Comparison of ENCODE assay signal across 13 cellular contexts in genomic region chr9:92312887-92313623, GRCh38. TPM values are rescaled to one million over a fixed set of nuclear protein-coding genes. Genes with fewer than 3 reads are reported as not detected.
A peak's percentile ranks its signal among the peaks of the same experiment; 100 is the strongest.
DNase-seq lines count a peak whose midpoint lies in the region; ATAC-seq and TF ChIP-seq lines count a peak whose summit lies in the region.
"Had no signal": no experiment of that assay in that cellular context is flagged by ENCODE, and none has a peak within 500 bp of the region (broad histone marks: within the 10 kb centered on the region; RNA-seq: fewer than 3 reads in every experiment).

No MANE protein-coding gene starts in this region.

- H3K36me3 ChIP-seq in BLaER1 treated with 17β-estradiol and CSF1 and Interleukin-3, amounts not matched to agents 10 nM and 100 nM = peaks cover 74 to 100% (median 92%) of the 10 kb centered on the region in 11 experiments
- H3K36me3 ChIP-seq in GM23338 (ENCODE audit: insufficient read depth) (peaks cover 36% of the 10 kb centered on the region), right atrium auricular region (peaks cover 70% of the 10 kb centered on the region), trophoblast cell (ENCODE audit: control insufficient read depth in 1 of 2, insufficient read depth in 2 of 2, low read length in 2 of 2) (peaks cover 13 to 48% of the 10 kb centered on the region in 2 experiments)

- no peaks in the 10 kb centered on the region for H3F3A ChIP-seq in GM23338 (replicated peaks; ENCODE audit: low read depth)

- H3K4me1 ChIP-seq in BLaER1 treated with 17β-estradiol and CSF1 and Interleukin-3, amounts not matched to agents 10 nM and 100 nM = peaks cover 22 to 68% (median 53%) of the 10 kb centered on the region in 10 experiments
- H3K4me1 ChIP-seq in GM23338 (ENCODE audit: insufficient read depth) = no peaks in the 10 kb centered on the region
- H3K4me1 ChIP-seq in right atrium auricular region = peaks cover 0 to 14% of the 10 kb centered on the region in 2 donors
- H3K4me1 ChIP-seq in trophoblast cell (ENCODE audit: control insufficient read depth in 1 of 2, insufficient read depth in 2 of 2, low read length in 2 of 2) = no peaks in the 10 kb centered on the region
- H3K4me1 ChIP-seq: body of pancreas had no signal

- no peak overlapping the region for H4K8ac ChIP-seq in trophoblast cell (ENCODE audit: low read depth, low read length)

- H2AFZ ChIP-seq in GM23338 (no peak overlapping the region), trophoblast cell (ENCODE audit: insufficient read depth, low read length, poor library complexity) (no peak overlapping the region)

- H3K4me3 ChIP-seq in BLaER1 treated with 17β-estradiol and CSF1 and Interleukin-3, amounts not matched to agents 10 nM and 100 nM = no peak overlapping the region
- H3K4me3 ChIP-seq in GM23338 (no peak overlapping the region), right atrium auricular region (no peak overlapping the region), trophoblast cell (ENCODE audit: low read depth, low read length) (no peak overlapping the region)
- H3K4me3 ChIP-seq: body of pancreas had no signal

- peak overlapping the region in 9 of 11 experiments; percentile 4 to 43 (median 21); a peak in 9 of 22 replicates for H3K27ac ChIP-seq in BLaER1 treated with 17β-estradiol and CSF1 and Interleukin-3, amounts not matched to agents 10 nM and 100 nM
- H3K27ac ChIP-seq in GM23338 (ENCODE audit: low read depth) = 0 out of 2 replicates have a peak overlapping the region, but pooled peaks have one; percentile 20
- H3K27ac ChIP-seq in right atrium auricular region = peak overlapping the region; percentile 41 to 46
- H3K27ac ChIP-seq in trophoblast cell (ENCODE audit: low read depth, low read length) = no peak overlapping the region
- H3K27ac ChIP-seq: body of pancreas, C4-2B had no signal

- peaks cover 4% of the 10 kb centered on the region for H3K27me3 Mint-ChIP-seq in GM23338 (ENCODE audit: insufficient read depth, low read depth, poor library complexity)
- H3K27me3 Mint-ChIP-seq in activated naive CD8-positive, alpha-beta T cell treated with anti-CD3 and anti-CD28 coated beads, Interleukin-2, amount 10 ng/mL, durations not matched to agents 7 days and 5 days = no peaks in the 10 kb centered on the region

- H3K9me2 ChIP-seq in GM23338 (ENCODE audit: insufficient read depth) = no peaks in the 10 kb centered on the region

- H3K9me3 ChIP-seq in BLaER1 treated with 17β-estradiol and CSF1 and Interleukin-3, amounts not matched to agents 10 nM and 100 nM (replicated peaks in 1 of 11) = 0 out of 22 replicates have a peak, but pooled peaks cover 0 to 4% (median 0%) of the 10 kb centered on the region in 11 experiments
- H3K9me3 ChIP-seq in right atrium auricular region (no peaks in the 10 kb centered on the region), trophoblast cell (ENCODE audit: insufficient read depth, low read depth, low read length) (no peaks in the 10 kb centered on the region)
- H3K9me3 ChIP-seq: body of pancreas had no signal

- H3K27me3 ChIP-seq in BLaER1 treated with 17β-estradiol and CSF1 and Interleukin-3, amounts not matched to agents 10 nM and 100 nM = no peaks in the 10 kb centered on the region
- H3K27me3 ChIP-seq in GM23338 (ENCODE audit: insufficient read depth) (no peaks in the 10 kb centered on the region), right atrium auricular region (no peaks in the 10 kb centered on the region), trophoblast cell (ENCODE audit: insufficient read depth, low read length) (no peaks in the 10 kb centered on the region)
- H3K27me3 ChIP-seq: body of pancreas had no signal

- DNase-seq in GM23338 (ENCODE audit: low spot score) (no peak), right atrium auricular region (ENCODE audit: low spot score) (no peak), trophoblast cell (no peak), sciatic nerve (ENCODE audit: low spot score) (no peak)
- no peak for DNase-seq in activated naive CD8-positive, alpha-beta T cell treated with anti-CD3 and anti-CD28 coated beads, Interleukin-2, amount 10 ng/mL, durations not matched to agents 7 days and 5 days
- DNase-seq: activated CD8-positive, alpha-beta memory T cell treated with anti-CD3 and anti-CD28 coated beads for 24 hours; body of pancreas; NCI-H1417; stimulated activated CD4-positive, alpha-beta T cell treated with anti-CD3 and anti-CD28 coated beads, Interleukin-15, amount 100 ng/mL, for 24 hours had no signal

- peaks cover 61% of the 10 kb centered on the region for H3K36me3 Mint-ChIP-seq in GM23338 (ENCODE audit: low read depth)
- H3K36me3 Mint-ChIP-seq in activated naive CD8-positive, alpha-beta T cell treated with anti-CD3 and anti-CD28 coated beads, Interleukin-2, amount 10 ng/mL, durations not matched to agents 7 days and 5 days = peaks cover 50% of the 10 kb centered on the region

- peak overlapping the region; percentile 1 to 66 (median 28); a peak in 21 of 22 replicates for H3K4me2 ChIP-seq in BLaER1 treated with 17β-estradiol and CSF1 and Interleukin-3, amounts not matched to agents 10 nM and 100 nM
- no peak overlapping the region for H3K4me2 ChIP-seq in GM23338
- no peak overlapping the region for H3K4me2 ChIP-seq in trophoblast cell (ENCODE audit: low read length)

- H3K14ac ChIP-seq in trophoblast cell (ENCODE audit: low read length) = no peak overlapping the region

- 0 out of 22 replicates have a peak overlapping the region, but pooled peaks of 1 of the 11 experiments have one; percentile 37 for H3K9ac ChIP-seq in BLaER1 treated with 17β-estradiol and CSF1 and Interleukin-3, amounts not matched to agents 10 nM and 100 nM
- H3K9ac ChIP-seq in trophoblast cell (ENCODE audit: low read length) = no peak overlapping the region

- no peak overlapping the region for H4K91ac ChIP-seq in trophoblast cell (ENCODE audit: low read depth, low read length)

- H2BK120ac ChIP-seq in trophoblast cell (ENCODE audit: insufficient read depth, low read length, poor library complexity) = no peak overlapping the region

- H3K79me1 ChIP-seq in trophoblast cell (ENCODE audit: low read length) = no peaks in the 10 kb centered on the region

- no peak for ATAC-seq in GM23338
- no peak for ATAC-seq in activated naive CD8-positive, alpha-beta T cell treated with anti-CD3 and anti-CD28 coated beads, Interleukin-2, amount 10 ng/mL, durations not matched to agents 7 days and 5 days (ENCODE audit: low read depth)
- ATAC-seq in sciatic nerve = no peak
- no peak for ATAC-seq in GM18870 (IDR thresholded peaks at IDR 0.05; ENCODE audit: unreplicated experiment)
- ATAC-seq in HG03159 (IDR thresholded peaks at IDR 0.05; ENCODE audit: unreplicated experiment) = no peak
- ATAC-seq: body of pancreas had no signal

- POLR2A ChIA-PET in activated naive CD8-positive, alpha-beta T cell treated with anti-CD3 and anti-CD28 coated beads, Interleukin-2, amount 10 ng/mL, durations not matched to agents 7 days and 5 days (lab: Charles Lee) = no interaction called here

- no peaks in the 10 kb centered on the region for H3K9me3 Mint-ChIP-seq in GM23338
- H3K9me3 Mint-ChIP-seq in activated naive CD8-positive, alpha-beta T cell treated with anti-CD3 and anti-CD28 coated beads, Interleukin-2, amount 10 ng/mL, durations not matched to agents 7 days and 5 days = no peaks in the 10 kb centered on the region

- H3K23ac ChIP-seq in trophoblast cell (ENCODE audit: low read length) = no peak overlapping the region

- no peak overlapping the region for H4K12ac ChIP-seq in trophoblast cell (ENCODE audit: low read depth, low read length)

- no CpG with 5 or more reads among the region's 6 CpGs for WGBS in trophoblast cell (ENCODE audit: extremely low coverage, insufficient coverage, insufficient read length)

- intact Hi-C loops in sciatic nerve (cut with DNase I) = no loop called here

- no peak overlapping the region for H3K4me3 Mint-ChIP-seq in GM23338
- no peak overlapping the region for H3K4me3 Mint-ChIP-seq in activated naive CD8-positive, alpha-beta T cell treated with anti-CD3 and anti-CD28 coated beads, Interleukin-2, amount 10 ng/mL, durations not matched to agents 7 days and 5 days

- peaks cover 0 to 20% (median 12%) of the 10 kb centered on the region in 11 experiments; a peak in 8 of 22 replicates for H4K20me1 ChIP-seq in BLaER1 treated with 17β-estradiol and CSF1 and Interleukin-3, amounts not matched to agents 10 nM and 100 nM
- H4K20me1 ChIP-seq in GM23338 (replicated peaks; ENCODE audit: insufficient read depth) = peaks cover 21% of the 10 kb centered on the region

- H3K18ac ChIP-seq in trophoblast cell (ENCODE audit: low read length) = no peak overlapping the region

- no peak overlapping the region for H2BK12ac ChIP-seq in trophoblast cell (ENCODE audit: low read length)

- H3K79me2 ChIP-seq in GM23338 (replicated peaks; ENCODE audit: insufficient read depth) = peaks cover 22% of the 10 kb centered on the region
- no peaks in the 10 kb centered on the region for H3K79me2 ChIP-seq in trophoblast cell (ENCODE audit: control insufficient read depth, insufficient read depth, low read length, poor library complexity)

- no peak overlapping the region for H2BK5ac ChIP-seq in trophoblast cell (ENCODE audit: low read depth, low read length, poor library complexity)

- no peak overlapping the region for H3K4ac ChIP-seq in trophoblast cell (ENCODE audit: low read depth, low read length)

- peak overlapping the region; percentile 35; the same call in 1 of the 2 replicates for H3K27ac Mint-ChIP-seq in GM23338
- peak overlapping the region; percentile 26 for H3K27ac Mint-ChIP-seq in activated naive CD8-positive, alpha-beta T cell treated with anti-CD3 and anti-CD28 coated beads, Interleukin-2, amount 10 ng/mL, durations not matched to agents 7 days and 5 days

- H3K4me1 Mint-ChIP-seq in GM23338 = no peaks in the 10 kb centered on the region
- peaks cover 15% of the 10 kb centered on the region for H3K4me1 Mint-ChIP-seq in activated naive CD8-positive, alpha-beta T cell treated with anti-CD3 and anti-CD28 coated beads, Interleukin-2, amount 10 ng/mL, durations not matched to agents 7 days and 5 days

- TF ChIP-seq CTCF in GM23338 (conservative IDR thresholded peaks at IDR 0.05; ENCODE audit: low read depth in 2 of 2) (no peak), right atrium auricular region (IDR thresholded peaks at IDR 0.05) (no peak)

- H2AK5ac ChIP-seq in trophoblast cell (ENCODE audit: low read length) = no peak overlapping the region

RNA-seq across cellular contexts. Expression of gene NOL8, which starts 12.1 kb away (rescaled TPM):
- total RNA-seq in GM23338 (2014; rRNA removed; shearing (Covaris generic)) = 26.0 and 26.6 TPM in 2 replicates
- polyA plus RNA-seq in GM23338 (2016; fragmentation: Nextera tagmentation; extraction: Ambion mirVana) = 34.1 and 42.7 TPM in 2 replicates
- total RNA-seq in activated naive CD8-positive, alpha-beta T cell treated with anti-CD3 and anti-CD28 coated beads, Interleukin-2, amount 10 ng/mL, durations not matched to agents 7 days and 5 days = 10 to 100 TPM; 65.6 to 69.2 TPM
- total RNA-seq in right atrium auricular region (10 to 100 TPM; 11.4 to 12.3 TPM), sciatic nerve (53.0 TPM)
- polyA plus RNA-seq in trophoblast cell (2013) = 25.1 and 25.8 TPM in 2 replicates

RNA-seq across cellular contexts. Expression of gene CENPP, which starts 12.7 kb away (rescaled TPM):
- total RNA-seq in GM23338 (2014; rRNA removed; shearing (Covaris generic)) = 12.5 and 12.6 TPM in 2 replicates
- polyA plus RNA-seq in GM23338 (2016; fragmentation: Nextera tagmentation; extraction: Ambion mirVana) = 8.9 and 11.0 TPM in 2 replicates
- 10 to 100 TPM; 19.6 to 20.6 TPM for total RNA-seq in activated naive CD8-positive, alpha-beta T cell treated with anti-CD3 and anti-CD28 coated beads, Interleukin-2, amount 10 ng/mL, durations not matched to agents 7 days and 5 days
- 1 to 10 TPM; 1.1 to 1.2 TPM for total RNA-seq in right atrium auricular region
- 9.6 and 9.7 TPM in 2 replicates for polyA plus RNA-seq in trophoblast cell (2013)
- 9.1 TPM for total RNA-seq in sciatic nerve

RNA-seq across cellular contexts. Expression of gene IARS1, which starts 19.6 kb away (rescaled TPM):
- total RNA-seq in GM23338 (2014; rRNA removed; shearing (Covaris generic)) = 279 and 310 TPM in 2 replicates
- 94.6 and 105 TPM in 2 replicates for polyA plus RNA-seq in GM23338 (2016; fragmentation: Nextera tagmentation; extraction: Ambion mirVana)
- total RNA-seq in activated naive CD8-positive, alpha-beta T cell treated with anti-CD3 and anti-CD28 coated beads, Interleukin-2, amount 10 ng/mL, durations not matched to agents 7 days and 5 days = 100 to 1,000 TPM; 120 to 123 TPM
- total RNA-seq in right atrium auricular region (10 to 100 TPM; 40.1 to 55.1 TPM), sciatic nerve (69.5 TPM)
- 77.3 and 78.9 TPM in 2 replicates for polyA plus RNA-seq in trophoblast cell (2013)

Comparison
In these comparisons a context has a peak if more than half of its experiments do, and no peak if none do; other contexts are left out.
1. H3K4me2 ChIP-seq: peak in BLaER1 treated with 17β-estradiol and CSF1 and Interleukin-3, amounts not matched to agents 10 nM and 100 nM (11 of 11); none in GM23338 (single experiment) and trophoblast cell (single experiment).